18 cellular contexts compared by ENCODE assay signal in genomic region chr6:137171824-137172733, GRCh38. TPM values are rescaled to one million over a fixed set of nuclear protein-coding genes. Genes with fewer than 3 reads are reported as not detected.
DNase-seq lines count a peak whose midpoint lies in the region; ATAC-seq, FAIRE-seq and TF ChIP-seq lines count a peak whose summit lies in the region.
"Had no signal": no experiment of that assay in that cellular context is flagged by ENCODE, and none has a peak within 500 bp of the region (broad histone marks: within the 10 kb centered on the region; RNA-seq: fewer than 3 reads in every experiment).

No MANE protein-coding gene starts in this region.

- no peak overlapping the region for H2AK5ac ChIP-seq in H9 (ENCODE audit: insufficient read length, low read length)

- no peak overlapping the region for H2BK5ac ChIP-seq in H9 (ENCODE audit: insufficient read length, low read length)

- no peak overlapping the region for H4K91ac ChIP-seq in H9 (ENCODE audit: insufficient read length, low read depth, low read length)

- no peak overlapping the region for H4K5ac ChIP-seq in H9 (ENCODE audit: insufficient read length, low read depth, low read length)

- H3K79me1 ChIP-seq in H9 (ENCODE audit: insufficient read depth, low read depth, low read length, poor library complexity, severe bottlenecking) = no peaks in the 10 kb centered on the region

- H2BK20ac ChIP-seq in H9 (ENCODE audit: low read depth, low read length, poor library complexity, severe bottlenecking) = no peak overlapping the region

- H2BK12ac ChIP-seq in H9 (ENCODE audit: insufficient read length, low read depth, low read length) = no peak overlapping the region

- H3K9ac ChIP-seq in H9 (ENCODE audit: extremely low read depth, insufficient read length, low read length) = no peak overlapping the region
- H3K9ac ChIP-seq in K562 (ENCODE audit: insufficient read depth in 1 of 2, low read depth in 2 of 2, low read length in 2 of 2) = no peak overlapping the region
- no peak overlapping the region for H3K9ac ChIP-seq in parathyroid adenoma

- CTCF ChIA-PET in K562 (lab: Yijun Ruan, JAX; ENCODE audit: low intra/inter-chr PET ratio) = no interaction called here

- FAIRE-seq in K562 (lab: Jason Lieb, UNC) = no peak
- FAIRE-seq: endometrium had no signal

- H3K36me3 ChIP-seq in K562 (ENCODE audit: control insufficient read depth, insufficient read depth, low read length) (no peaks in the 10 kb centered on the region), parathyroid adenoma (ENCODE audit: control insufficient read depth, insufficient read depth, low read length) (no peaks in the 10 kb centered on the region)

- H3K27me3 Mint-ChIP-seq in H9 (ENCODE audit: low read depth) = peaks cover 4% of the 10 kb centered on the region
- peaks cover 23% of the 10 kb centered on the region for H3K27me3 Mint-ChIP-seq in T-helper 2 cell treated with Interferon-gamma antibody and Interleukin-4, amounts not matched to agents 5 μg/mL and 100 μg/mL, for 36 hours (ENCODE audit: low read depth)

- TF ChIP-seq EP300 in K562 (IDR thresholded peaks at IDR 0.05; ENCODE audit: low read length) = no peak

- H3K4me3 ChIP-seq in K562 (no peak overlapping the region), parathyroid adenoma (ENCODE audit: low read depth, low read length) (peak overlapping the region; percentile 5)

- in situ Hi-C loops in K562 (cut with MboI) = no loop called here

- BruUV-seq in K562 (replicated peaks; lab: Mats Ljungman, UMichigan) = no TSS peak

- no peak overlapping the region for H3K56ac ChIP-seq in H9 (ENCODE audit: insufficient read length, low read depth, low read length)

- DNase-seq in H9 = peak; percentile 27
- no peak for DNase-seq in K562 (ENCODE audit: extremely low read depth in 1 of 4, low spot score in 3 of 4)
- no peak for DNase-seq in stimulated activated naive CD4-positive, alpha-beta T cell treated with Interleukin-2 at 50 U/mL for 16 hours (lab: John Stamatoyannopoulos, UW)
- no peak for DNase-seq in T-helper 2 cell treated with Interferon-gamma antibody and Interleukin-4, amounts not matched to agents 5 μg/mL and 100 μg/mL, for 36 hours (ENCODE audit: low spot score)
- DNase-seq: activated CD4-positive, CD25-positive, alpha-beta regulatory T cell; DMS153; NCI-H1105 treated with DMSO at 0.1 percent for 48 hours; NCI-H226; retina; stimulated activated CD4-positive, alpha-beta T cell treated with anti-CD3 and anti-CD28 coated beads, Interleukin-1b, Interleukin-23, amount 100 ng/mL, for 48 hours had no signal

- H2BK15ac ChIP-seq in H9 (ENCODE audit: low read depth, low read length) = no peak overlapping the region

- H2BK120ac ChIP-seq in H9 (ENCODE audit: low read depth, low read length, poor library complexity, severe bottlenecking) = no peak overlapping the region

- intact Hi-C loops in K562 (cut with micrococcal nuclease) = no loop called here

- H3K23ac ChIP-seq in H9 (ENCODE audit: insufficient read length, low read depth, low read length) = no peak overlapping the region

- H3K36me3 Mint-ChIP-seq in H9 (ENCODE audit: insufficient read depth in 1 of 3, low read depth in 3 of 3) = peaks cover 10 to 16% (median 12%) of the 10 kb centered on the region in 3 experiments; a peak in 6 of 7 replicates
- H3K36me3 Mint-ChIP-seq in T-helper 2 cell treated with Interferon-gamma antibody and Interleukin-4, amounts not matched to agents 5 μg/mL and 100 μg/mL, for 36 hours (ENCODE audit: low read depth) = peaks cover 6% of the 10 kb centered on the region
- H3K36me3 Mint-ChIP-seq: activated naive CD4-positive, alpha-beta T cell treated with anti-CD3 and anti-CD28 coated beads, Interleukin-2, amount 50 U/mL, for 24 hours had no signal

- WGBS in H9 (ENCODE audit: extremely low coverage, insufficient read length, low lambda C conversion rate) = no CpG with 5 or more reads among the region's 13 CpGs
- 43% methylated on average over 13 of the region's 13 CpGs for WGBS in K562 (ENCODE audit: insufficient coverage, low coverage, missing lambda C conversion rate)

- POLR2A ChIA-PET in K562 (lab: Yijun Ruan, JAX) = interaction anchor here (0.7 to 1.4 kb wide), 3 partner anchors 20 to 709 kb away, joined by 3 to 5 read pairs (median 3); no protein-coding TSS in a partner anchor

- H3K79me2 ChIP-seq in H9 (ENCODE audit: insufficient read depth, low read length) = no peaks in the 10 kb centered on the region
- no peaks in the 10 kb centered on the region for H3K79me2 ChIP-seq in K562 (ENCODE audit: control insufficient read depth, insufficient read depth, low read length)
- H3K79me2 ChIP-seq in parathyroid adenoma = no peaks in the 10 kb centered on the region

- H3K27me3 ChIP-seq in H9 (ENCODE audit: insufficient read depth, low read length) = no peaks in the 10 kb centered on the region
- no peaks in the 10 kb centered on the region for H3K27me3 ChIP-seq in K562 (ENCODE audit: control insufficient read depth in 2 of 2, insufficient read depth in 2 of 2, low read length in 2 of 2)
- no peaks in the 10 kb centered on the region for H3K27me3 ChIP-seq in parathyroid adenoma (ENCODE audit: control insufficient read depth, insufficient read depth, low read length)

- H3K4me1 ChIP-seq in H9 (ENCODE audit: insufficient read depth, low read length) (peaks cover 4% of the 10 kb centered on the region; the same call in 1 of the 2 replicates), K562 (replicated peaks in 1 of 2; ENCODE audit: control insufficient read depth in 2 of 2, insufficient read depth in 2 of 2, low read length in 2 of 2) (peaks cover 4 to 38% of the 10 kb centered on the region in 2 experiments; a peak in 4 of 5 replicates), parathyroid adenoma (peaks cover 11% of the 10 kb centered on the region)

- no peak for TF ChIP-seq POLR2A in K562 (conservative IDR thresholded peaks at IDR 0.05)

- TF ChIP-seq CTCF in H9 (conservative IDR thresholded peaks at IDR 0.05) (no peak), K562 (IDR thresholded peaks at IDR 0.05 in 2 of 3, conservative IDR thresholded peaks at IDR 0.05 in 1 of 3; ENCODE audit: insufficient read depth in 2 of 3, low read depth in 1 of 3, low read length in 3 of 3) (no peak), parathyroid adenoma (IDR thresholded peaks at IDR 0.05) (no peak)

- H3K4me2 ChIP-seq in H9 (ENCODE audit: insufficient read depth, insufficient read length, low read length) (no peak overlapping the region), K562 (ENCODE audit: insufficient read depth, low read length) (peak overlapping the region; percentile 72; the same call in 1 of the 2 replicates), parathyroid adenoma (ENCODE audit: low read length) (peak overlapping the region; percentile 55)

- peak overlapping the region in 1 of 3 experiments; percentile 82; a peak in 2 of 7 replicates for H3K27ac Mint-ChIP-seq in H9
- H3K27ac Mint-ChIP-seq in T-helper 2 cell treated with Interferon-gamma antibody and Interleukin-4, amounts not matched to agents 5 μg/mL and 100 μg/mL, for 36 hours = no peak overlapping the region
- H3K27ac Mint-ChIP-seq: activated naive CD4-positive, alpha-beta T cell treated with anti-CD3 and anti-CD28 coated beads, Interleukin-2, amount 50 U/mL, for 24 hours had no signal

- ATAC-seq in GM18502 (IDR thresholded peaks at IDR 0.05; ENCODE audit: poor library complexity, unreplicated experiment) = peak; percentile 57
- ATAC-seq in K562 = no peak; the same call in 2 of the 3 replicates
- ATAC-seq in esophagus mucosa = no peak
- no peak for ATAC-seq in HG03095 (IDR thresholded peaks at IDR 0.05; ENCODE audit: unreplicated experiment)

- H3T11ph ChIP-seq in H9 (ENCODE audit: low read length) = no peak overlapping the region

- H3K9me3 ChIP-seq in H9 (ENCODE audit: control insufficient read depth, low read depth, low read length) (no peaks in the 10 kb centered on the region), K562 (replicated peaks; ENCODE audit: control insufficient read depth, insufficient read depth, low read depth, low read length) (no peaks in the 10 kb centered on the region; the same call in 1 of the 2 replicates), parathyroid adenoma (ENCODE audit: control insufficient read depth, low read length) (no peaks in the 10 kb centered on the region)

- peak overlapping the region in 1 of 2 experiments; percentile 50; a peak in 3 of 5 replicates for H3K4me3 Mint-ChIP-seq in H9
- H3K4me3 Mint-ChIP-seq in T-helper 2 cell treated with Interferon-gamma antibody and Interleukin-4, amounts not matched to agents 5 μg/mL and 100 μg/mL, for 36 hours = no peak overlapping the region
- H3K4me3 Mint-ChIP-seq: activated naive CD4-positive, alpha-beta T cell treated with anti-CD3 and anti-CD28 coated beads, Interleukin-2, amount 50 U/mL, for 24 hours had no signal

- H3K4me1 Mint-ChIP-seq in H9 = peaks cover 27% of the 10 kb centered on the region in 2 experiments
- peaks cover 3% of the 10 kb centered on the region for H3K4me1 Mint-ChIP-seq in T-helper 2 cell treated with Interferon-gamma antibody and Interleukin-4, amounts not matched to agents 5 μg/mL and 100 μg/mL, for 36 hours (ENCODE audit: low read depth)
- H3K4me1 Mint-ChIP-seq: activated naive CD4-positive, alpha-beta T cell treated with anti-CD3 and anti-CD28 coated beads, Interleukin-2, amount 50 U/mL, for 24 hours had no signal

- no peak overlapping the region for H3K4ac ChIP-seq in H9 (ENCODE audit: low read depth, low read length)

- H4K20me1 ChIP-seq in H9 (ENCODE audit: control insufficient read depth, insufficient read depth, insufficient read length) (no peaks in the 10 kb centered on the region), K562 (replicated peaks; ENCODE audit: control insufficient read depth, insufficient read depth, low read length) (no peaks in the 10 kb centered on the region)

- H3K9me3 Mint-ChIP-seq in H9 = peaks cover 7 to 24% of the 10 kb centered on the region in 2 experiments; a peak in 4 of 5 replicates
- peaks cover 14% of the 10 kb centered on the region for H3K9me3 Mint-ChIP-seq in T-helper 2 cell treated with Interferon-gamma antibody and Interleukin-4, amounts not matched to agents 5 μg/mL and 100 μg/mL, for 36 hours
- H3K9me3 Mint-ChIP-seq: activated naive CD4-positive, alpha-beta T cell treated with anti-CD3 and anti-CD28 coated beads, Interleukin-2, amount 50 U/mL, for 24 hours had no signal

- H3K27ac ChIP-seq in H9 (ENCODE audit: insufficient read length, low read depth, low read length) (no peak overlapping the region), K562 (ENCODE audit: extremely low read depth, low read depth, low read length) (no peak overlapping the region; the same call in 2 of the 3 replicates), parathyroid adenoma (peak overlapping the region; percentile 12)

- H3K18ac ChIP-seq in H9 (ENCODE audit: insufficient read length, low read depth, low read length) = no peak overlapping the region

- no peak overlapping the region for H4K8ac ChIP-seq in H9 (replicated peaks; ENCODE audit: insufficient read length, low read depth, low read length)

- H3K9me1 ChIP-seq in K562 (ENCODE audit: control insufficient read depth, insufficient read depth, low read length) = no peaks in the 10 kb centered on the region

- TF ChIP-seq RAD21 in K562 (CRISPR knock-in tag; conservative IDR thresholded peaks at IDR 0.05 in 1 of 2, IDR thresholded peaks at IDR 0.05 in 1 of 2) = no peak

- H2AFZ ChIP-seq in H9 (ENCODE audit: low read length) = no peak overlapping the region
- H2AFZ ChIP-seq in K562 (ENCODE audit: low read depth, low read length) = peak overlapping the region; percentile 95
- H2AFZ ChIP-seq in parathyroid adenoma = peak overlapping the region; percentile 70

- no peaks in the 10 kb centered on the region for H3K23me2 ChIP-seq in H9 (ENCODE audit: insufficient read length, low read depth, low read length, poor library complexity, severe bottlenecking)

- no peak overlapping the region for H3K14ac ChIP-seq in H9 (ENCODE audit: insufficient read depth, low read length)

RNA-seq across cellular contexts. Expression of gene IL22RA2, which starts 1.4 kb away (rescaled TPM):
- not detected in 2 replicates for total RNA-seq in H9 (2021)
- not detected in 2 replicates for total RNA-seq in K562 (2011; cell fraction: chromatin; rRNA removed; ENCODE audit: low replicate concordance)
- not detected in 2 replicates for total RNA-seq in K562 (2011; cell fraction: nucleolus; rRNA removed)
- total RNA-seq in K562 (2011; cell fraction: nucleoplasm; rRNA removed) = not detected in 2 replicates
- total RNA-seq in K562 (2014; rRNA removed) = not detected in 2 replicates
- not detected in 2 replicates for total RNA-seq in K562 (2014; rRNA removed; fragmentation: Illumina TruSeq; extraction: Trizol)
- total RNA-seq in K562 (2015; rRNA removed; fragmentation: Illumina TruSeq; extraction: Trizol) = not detected in 2 replicates
- not detected in 2 replicates for total RNA-seq in K562 (2021)
- not detected in 2 replicates for polyA plus RNA-seq in K562 (2011; rRNA removed)
- not detected in 2 replicates for polyA plus RNA-seq in K562 (2011; cell fraction: cytosol; rRNA removed)
- polyA plus RNA-seq in K562 (2011; cell fraction: nucleus; rRNA removed) = not detected in 2 replicates
- polyA plus RNA-seq in K562 (2012) = not detected in 2 replicates
- polyA plus RNA-seq in K562 (2014; fragmentation: Illumina TruSeq; extraction: Trizol) = not detected in 2 replicates
- not detected for polyA plus RNA-seq in K562 (2014; fragmentation: Nextera tagmentation; extraction: Ambion mirVana)
- polyA plus RNA-seq in K562 (2014; rRNA removed) = 0.03 TPM in 1 of 2 replicates, not detected in the other
- not detected in 2 replicates for polyA minus RNA-seq in K562 (2011; rRNA and poly(A)+ RNA removed)
- polyA minus RNA-seq in K562 (2011; cell fraction: cytosol; rRNA and poly(A)+ RNA removed) = not detected in 2 replicates
- polyA minus RNA-seq in K562 (2011; cell fraction: nucleus; rRNA and poly(A)+ RNA removed) = not detected in 2 replicates
- total RNA-seq in esophagus mucosa = not detected
- total RNA-seq: ureter had no signal
- polyA plus RNA-seq: BJ had no signal

RNA-seq across cellular contexts. Expression of gene IFNGR1, which starts 47.1 kb away (rescaled TPM):
- total RNA-seq in H9 (2021) = 28.4 and 32.2 TPM in 2 replicates
- total RNA-seq in K562 (2011; cell fraction: chromatin; rRNA removed; ENCODE audit: low replicate concordance) = 20.6 and 45.2 TPM in 2 replicates
- 21.5 and 26.5 TPM in 2 replicates for total RNA-seq in K562 (2011; cell fraction: nucleolus; rRNA removed)
- 30.9 and 31.5 TPM in 2 replicates for total RNA-seq in K562 (2011; cell fraction: nucleoplasm; rRNA removed)
- total RNA-seq in K562 (2014; rRNA removed) = 13.4 and 14.7 TPM in 2 replicates
- total RNA-seq in K562 (2014; rRNA removed; fragmentation: Illumina TruSeq; extraction: Trizol) = 26.7 and 31.3 TPM in 2 replicates
- total RNA-seq in K562 (2015; rRNA removed; fragmentation: Illumina TruSeq; extraction: Trizol) = 33.4 and 38.9 TPM in 2 replicates
- total RNA-seq in K562 (2021) = 16.8 and 17.7 TPM in 2 replicates
- polyA plus RNA-seq in K562 (2011; rRNA removed) = 33.0 and 52.5 TPM in 2 replicates
- polyA plus RNA-seq in K562 (2011; cell fraction: cytosol; rRNA removed) = 4.8 and 21.0 TPM in 2 replicates
- polyA plus RNA-seq in K562 (2011; cell fraction: nucleus; rRNA removed) = 24.7 and 52.5 TPM in 2 replicates
- polyA plus RNA-seq in K562 (2012) = 22.6 and 25.6 TPM in 2 replicates
- polyA plus RNA-seq in K562 (2014; fragmentation: Illumina TruSeq; extraction: Trizol) = 22.4 and 26.7 TPM in 2 replicates
- 10 to 100 TPM; 41.5 to 47.0 TPM for polyA plus RNA-seq in K562 (2014; fragmentation: Nextera tagmentation; extraction: Ambion mirVana)
- 19.3 and 21.2 TPM in 2 replicates for polyA plus RNA-seq in K562 (2014; rRNA removed)
- polyA minus RNA-seq in K562 (2011; rRNA and poly(A)+ RNA removed) = 16.9 and 42.2 TPM in 2 replicates
- polyA minus RNA-seq in K562 (2011; cell fraction: cytosol; rRNA and poly(A)+ RNA removed) = 8.5 and 22.1 TPM in 2 replicates
- 11.8 and 45.1 TPM in 2 replicates for polyA minus RNA-seq in K562 (2011; cell fraction: nucleus; rRNA and poly(A)+ RNA removed)
- total RNA-seq in esophagus mucosa = 53.5 TPM
